22 cellular contexts compared by ENCODE assay signal in genomic region chr10:63672491-63672890, GRCh38.
DNase-seq lines count a peak whose midpoint lies in the region; ATAC-seq, FAIRE-seq and TF ChIP-seq lines count a peak whose summit lies in the region.
"Had no signal": no experiment of that assay in that cellular context is flagged by ENCODE, and none has a peak within 500 bp of the region (broad histone marks: within the 10 kb centered on the region; RNA-seq: fewer than 3 reads in every experiment).

No MANE protein-coding gene starts in this region.

- H3K27me3 ChIP-seq in right lobe of liver (no peaks in the 10 kb centered on the region), HepG2 (ENCODE audit: control insufficient read depth in 1 of 2, insufficient read depth in 2 of 2, low read length in 2 of 2) (no peaks in the 10 kb centered on the region), mammary epithelial cell (ENCODE audit: insufficient read depth, low read length) (no peaks in the 10 kb centered on the region), mesendoderm (ENCODE audit: insufficient read depth, low read length, poor library complexity) (no peaks in the 10 kb centered on the region), lower lobe of right lung (ENCODE audit: low read depth) (no peaks in the 10 kb centered on the region)
- no peaks in the 10 kb centered on the region for H3K27me3 ChIP-seq in CD4-positive, alpha-beta memory T cell (ENCODE audit: insufficient read depth, low read length)
- H3K27me3 ChIP-seq: adrenal gland, MG63 had no signal

- TF ChIP-seq POLR2A in right lobe of liver (IDR thresholded peaks at IDR 0.05) (no peak), HepG2 (IDR thresholded peaks at IDR 0.05; ENCODE audit: insufficient read depth in 1 of 2, low read depth in 2 of 2, low read length in 2 of 2) (no peak)

- no peak for TF ChIP-seq RAD21 in HepG2 (CRISPR knock-in tag; IDR thresholded peaks at IDR 0.05)

- H3K79me2 ChIP-seq in HepG2 (ENCODE audit: insufficient read depth, low read length) (no peaks in the 10 kb centered on the region), mammary epithelial cell (ENCODE audit: insufficient read depth, low read length) (no peaks in the 10 kb centered on the region), mesendoderm (ENCODE audit: control insufficient read depth, insufficient read depth, low read length) (no peaks in the 10 kb centered on the region)

- no peak overlapping the region for H2BK5ac ChIP-seq in mesendoderm (ENCODE audit: low read length)

- peak overlapping the region; percentile 9 for H3K18ac ChIP-seq in mesendoderm (ENCODE audit: low read length)

- H2BK15ac ChIP-seq in mesendoderm (replicated peaks; ENCODE audit: low read depth), result no peak overlapping the region

- TF ChIP-seq EP300 in HepG2 (IDR thresholded peaks at IDR 0.05; ENCODE audit: low read depth in 2 of 2, low read length in 2 of 2) (no peak), HepG2 (CRISPR knock-in tag; IDR thresholded peaks at IDR 0.05; ENCODE audit: borderline replicate concordance) (no peak)

- no peak overlapping the region for H2AFZ ChIP-seq in HepG2 (ENCODE audit: low read length)
- peak overlapping the region; percentile 70 for H2AFZ ChIP-seq in mammary epithelial cell (ENCODE audit: low read depth, low read length)

- peaks cover 3 to 6% of the 10 kb centered on the region in 2 donors for H3K27me3 Mint-ChIP-seq in CD4-positive, alpha-beta memory T cell
- H3K27me3 Mint-ChIP-seq: CD4-positive, alpha-beta T cell had no signal

- H3K9me3 Mint-ChIP-seq in CD4-positive, alpha-beta memory T cell, result no peaks in the 10 kb centered on the region
- H3K9me3 Mint-ChIP-seq: CD4-positive, alpha-beta T cell; IgD-negative memory B cell; natural killer cell treated with Interleukin-12 subunit alpha and Interleukin-12 subunit beta and Interleukin-15 and Interleukin-18, amount 100 ng/mL, for 72 hours had no signal

- H2BK120ac ChIP-seq in mesendoderm (ENCODE audit: low read depth, low read length), result no peak overlapping the region

- H3K4me1 Mint-ChIP-seq in CD4-positive, alpha-beta memory T cell, result peaks cover 0 to 1% (median 0%) of the 10 kb centered on the region in 4 donors

- peak overlapping the region; percentile 7 for H3K56ac ChIP-seq in mesendoderm (ENCODE audit: low read length)

- DNase-seq in right lobe of liver, result no peak
- no peak for DNase-seq in HepG2 (ENCODE audit: low spot score)
- no peak for DNase-seq in mammary epithelial cell
- DNase-seq in mesendoderm, result peak; percentile 45
- no peak for DNase-seq in NCI-H446 treated with DMSO at 0.1 percent for 48 hours (lab: John Stamatoyannopoulos, UW)
- no peak for DNase-seq in NCI-H2171 treated with DMSO at 0.1 percent for 48 hours (lab: John Stamatoyannopoulos, UW)
- no peak for DNase-seq in CD4-positive, alpha-beta memory T cell
- DNase-seq in lower lobe of right lung, result no peak
- DNase-seq: activated CD4-positive, alpha-beta T cell treated with anti-CD3 and anti-CD28 coated beads for 4 hours; activated effector memory CD4-positive, alpha-beta T cell treated with Interleukin-2 at 50 U/mL for 16 hours; adrenal gland; caudate nucleus; CD4-positive, alpha-beta T cell; DMS79; glutamatergic neuron; MG63; NCI-H1694 treated with DMSO at 0.1 percent for 48 hours; NCI-H345; stimulated activated CD8-positive, alpha-beta memory T cell treated with anti-CD3 and anti-CD28 coated beads, Interleukin-4, amount 100 ng/mL, for 48 hours; substantia nigra had no signal

- no peak overlapping the region for H3K23ac ChIP-seq in mesendoderm (ENCODE audit: low read length)

- no peak overlapping the region for H4K5ac ChIP-seq in mesendoderm (ENCODE audit: low read length)

- H3K4ac ChIP-seq in mesendoderm (ENCODE audit: low read depth, low read length), result no peak overlapping the region

- intact Hi-C loops in right lobe of liver (cut with DNase I), result no loop called here
- intact Hi-C loops in HepG2 (cut with micrococcal nuclease; ENCODE audit: unreplicated experiment), result no loop called here
- intact Hi-C loops in mammary epithelial cell (cut with micrococcal nuclease), result no loop called here
- intact Hi-C loops in CD4-positive, alpha-beta memory T cell (cut with micrococcal nuclease), result no loop called here
- intact Hi-C loops in lower lobe of right lung (cut with DNase I), result no loop called here

- dilution Hi-C loops in mammary epithelial cell (cut with HindIII; ENCODE audit: low sequenced_read_pairs), result no loop called here

- TF ChIP-seq CTCF in right lobe of liver (IDR thresholded peaks at IDR 0.05) (no peak), HepG2 (CRISPR knock-in tag; IDR thresholded peaks at IDR 0.05) (no peak), mammary epithelial cell (conservative IDR thresholded peaks at IDR 0.05 in 1 of 2, IDR thresholded peaks at IDR 0.05 in 1 of 2; ENCODE audit: extremely low read depth in 1 of 2, insufficient read depth in 1 of 2, low read depth in 1 of 2, low read length in 2 of 2) (no peak), lower lobe of right lung (IDR thresholded peaks at IDR 0.05) (no peak)

- POLR2A ChIA-PET in HepG2 (lab: Yijun Ruan, JAX), result no interaction called here
- POLR2A ChIA-PET in CD4-positive, alpha-beta memory T cell (lab: Charles Lee; ENCODE audit: partially characterized antibody), result no interaction called here

- peaks cover 0 to 10% (median 3%) of the 10 kb centered on the region in 4 donors for H3K4me1 ChIP-seq in right lobe of liver
- no peaks in the 10 kb centered on the region for H3K4me1 ChIP-seq in HepG2 (ENCODE audit: insufficient read depth, low read length)
- H3K4me1 ChIP-seq in mammary epithelial cell (ENCODE audit: insufficient read depth, low read length), result peaks cover 16% of the 10 kb centered on the region
- peaks cover 11% of the 10 kb centered on the region for H3K4me1 ChIP-seq in mesendoderm (ENCODE audit: control insufficient read depth, low read depth, low read length)
- H3K4me1 ChIP-seq in CD4-positive, alpha-beta memory T cell (ENCODE audit: insufficient read depth, low read length), result no peaks in the 10 kb centered on the region
- H3K4me1 ChIP-seq in lower lobe of right lung, result peaks cover 24% of the 10 kb centered on the region

- in situ Hi-C loops in HepG2 (cut with HindIII; ENCODE audit: extremely low pct_ligation_motif_present, low pct_unique_long_range_greater_than_20kb) (no loop called here), mammary epithelial cell (cut with MboI; ENCODE audit: low sequenced_read_pairs in 2 of 2) (no loop called here)

- no peak overlapping the region for H4K8ac ChIP-seq in mesendoderm (ENCODE audit: low read depth, low read length)

- no TSS peak for BruUV-seq in HepG2 (replicated peaks; lab: Mats Ljungman, UMichigan)
- no TSS peak for BruUV-seq in mammary epithelial cell (replicated peaks; lab: Mats Ljungman, UMichigan)

- H3K36me3 ChIP-seq in right lobe of liver (no peaks in the 10 kb centered on the region), HepG2 (replicated peaks in 1 of 2; ENCODE audit: control insufficient read depth in 1 of 2, insufficient read depth in 2 of 2, low read length in 2 of 2) (no peaks in the 10 kb centered on the region), mammary epithelial cell (ENCODE audit: insufficient read depth, low read length) (no peaks in the 10 kb centered on the region), mesendoderm (ENCODE audit: control insufficient read depth, insufficient read depth, low read length) (no peaks in the 10 kb centered on the region), lower lobe of right lung (no peaks in the 10 kb centered on the region)
- no peaks in the 10 kb centered on the region for H3K36me3 ChIP-seq in CD4-positive, alpha-beta memory T cell (ENCODE audit: insufficient read depth, low read length)
- H3K36me3 ChIP-seq: adrenal gland, MG63 had no signal

- no peak overlapping the region for H3K4me3 ChIP-seq in right lobe of liver
- H3K4me3 ChIP-seq in HepG2 (replicated peaks in 1 of 3; ENCODE audit: insufficient read depth in 1 of 3, low read depth in 2 of 3, low read length in 3 of 3), result no peak overlapping the region
- no peak overlapping the region for H3K4me3 ChIP-seq in mammary epithelial cell (replicated peaks in 1 of 3; ENCODE audit: insufficient read depth in 1 of 3, low read depth in 2 of 3, low read length in 3 of 3)
- H3K4me3 ChIP-seq in mesendoderm (ENCODE audit: low read length), result no peak overlapping the region
- H3K4me3 ChIP-seq in CD4-positive, alpha-beta memory T cell (ENCODE audit: low read length in 2 of 2), result no peak overlapping the region
- no peak overlapping the region for H3K4me3 ChIP-seq in lower lobe of right lung
- H3K4me3 ChIP-seq: adrenal gland, MG63 had no signal

- no peaks in the 10 kb centered on the region for H3K79me1 ChIP-seq in mesendoderm (ENCODE audit: low read length)

- H4K20me1 ChIP-seq in HepG2 (ENCODE audit: insufficient read depth, low read length), result no peaks in the 10 kb centered on the region
- no peaks in the 10 kb centered on the region for H4K20me1 ChIP-seq in mammary epithelial cell (ENCODE audit: insufficient read depth, low read length)

- H2AK5ac ChIP-seq in mesendoderm (ENCODE audit: low read length), result no peak overlapping the region

- CTCF ChIA-PET in HepG2 (lab: Yijun Ruan, JAX; ENCODE audit: low intra/inter-chr PET ratio, low total read pairs) (no interaction called here), mammary epithelial cell (lab: Charles Lee; ENCODE audit: low non-redundant PET) (no interaction called here)
- CTCF ChIA-PET in CD4-positive, alpha-beta memory T cell (lab: Charles Lee; ENCODE audit: partially characterized antibody), result no interaction called here

- H3K36me3 Mint-ChIP-seq in CD4-positive, alpha-beta memory T cell, result no peaks in the 10 kb centered on the region
- H3K36me3 Mint-ChIP-seq: IgD-negative memory B cell; natural killer cell treated with Interleukin-12 subunit alpha and Interleukin-12 subunit beta and Interleukin-15 and Interleukin-18, amount 100 ng/mL, for 72 hours had no signal

- H3K4me3 Mint-ChIP-seq in CD4-positive, alpha-beta memory T cell, result no peak overlapping the region
- H3K4me3 Mint-ChIP-seq: CD4-positive, alpha-beta T cell; IgD-negative memory B cell; natural killer cell treated with Interleukin-12 subunit alpha and Interleukin-12 subunit beta and Interleukin-15 and Interleukin-18, amount 100 ng/mL, for 72 hours had no signal

- no peak overlapping the region for H3K4me2 ChIP-seq in HepG2 (ENCODE audit: low read depth, low read length)
- no peak overlapping the region for H3K4me2 ChIP-seq in mammary epithelial cell (ENCODE audit: insufficient read depth, low read depth, low read length)
- H3K4me2 ChIP-seq in mesendoderm (ENCODE audit: low read length), result no peak overlapping the region

- H3K9ac ChIP-seq in HepG2 (ENCODE audit: insufficient read depth, low read depth, low read length) (no peak overlapping the region), mammary epithelial cell (ENCODE audit: insufficient read depth, low read length) (no peak overlapping the region), mesendoderm (ENCODE audit: low read length) (no peak overlapping the region)

- 76% methylated on average over 3 of the region's 3 CpGs for WGBS in right lobe of liver (ENCODE audit: insufficient coverage, low coverage, low lambda C conversion rate, missing lambda C conversion rate)
- 56% methylated on average over 3 of the region's 3 CpGs for WGBS in HepG2 (ENCODE audit: low lambda C conversion rate)
- 100% methylated on average over 3 of the region's 3 CpGs for WGBS in mammary epithelial cell (ENCODE audit: low coverage, missing lambda C conversion rate)
- WGBS in mesendoderm (ENCODE audit: extremely low coverage, insufficient coverage, low lambda C conversion rate), result no CpG with 5 or more reads among the region's 3 CpGs

- no peak for FAIRE-seq in HepG2 (lab: Jason Lieb, UNC)

- no peaks in the 10 kb centered on the region for H3K9me3 ChIP-seq in right lobe of liver
- no peaks in the 10 kb centered on the region for H3K9me3 ChIP-seq in HepG2 (ENCODE audit: low read length)
- no peaks in the 10 kb centered on the region for H3K9me3 ChIP-seq in mammary epithelial cell (replicated peaks; ENCODE audit: insufficient read depth, low read length)
- H3K9me3 ChIP-seq in CD4-positive, alpha-beta memory T cell (ENCODE audit: control insufficient read depth in 1 of 2, low read length in 2 of 2), result no peaks in the 10 kb centered on the region
- no peaks in the 10 kb centered on the region for H3K9me3 ChIP-seq in lower lobe of right lung
- H3K9me3 ChIP-seq: adrenal gland, MG63 had no signal

- ATAC-seq in right lobe of liver (peak in 1 of 4 donors; percentile 10), HepG2 (no peak), lower lobe of right lung (no peak)
- ATAC-seq: natural killer cell treated with Interleukin-12 subunit alpha and Interleukin-12 subunit beta and Interleukin-15 and Interleukin-18, amount 100 ng/mL, for 72 hours had no signal

- H3K27ac ChIP-seq in right lobe of liver (peak overlapping the region; percentile 7 to 15 (median 9)), HepG2 (ENCODE audit: extremely low read length, insufficient read depth, low read length) (no peak overlapping the region), mammary epithelial cell (ENCODE audit: insufficient read depth, low read depth, low read length) (no peak overlapping the region), mesendoderm (ENCODE audit: low read depth, low read length) (no peak overlapping the region), lower lobe of right lung (no peak overlapping the region)
- no peak overlapping the region for H3K27ac ChIP-seq in CD4-positive, alpha-beta memory T cell (ENCODE audit: low read depth, low read length)

- no peak overlapping the region for H3K27ac Mint-ChIP-seq in CD4-positive, alpha-beta memory T cell
- H3K27ac Mint-ChIP-seq: CD4-positive, alpha-beta T cell; IgD-negative memory B cell; natural killer cell treated with Interleukin-12 subunit alpha and Interleukin-12 subunit beta and Interleukin-15 and Interleukin-18, amount 100 ng/mL, for 72 hours had no signal

Comparison
In these comparisons a context has a peak if more than half of its experiments do, and no peak if none do; other contexts are left out.
1. H3K27ac ChIP-seq: peak in right lobe of liver (3 of 3); none in HepG2 (single experiment), mammary epithelial cell (single experiment), mesendoderm (single experiment), CD4-positive, alpha-beta memory T cell (single experiment) and lower lobe of right lung (single experiment).